21 cellular contexts compared by ENCODE assay signal in genomic region chr1:45200906-45201500, GRCh38.
"Had no signal": no experiment of that assay in that cellular context is flagged by ENCODE, and none has a peak within 500 bp of the region (broad histone marks: within the 10 kb centered on the region; RNA-seq: fewer than 3 reads in every experiment).

No MANE protein-coding gene starts in this region.

- ATAC-seq: activated naive CD4-positive, alpha-beta T cell treated with anti-CD3 and anti-CD28 coated beads, Interleukin-2, amount 50 U/mL, for 72 hours; activated T-cell treated with anti-CD3 and anti-CD28 coated beads, Interleukin-2, amount 50 U/mL, for 72 hours; body of pancreas; heart left ventricle; left ventricle myocardium superior; natural killer cell treated with Interleukin-12 subunit alpha and Interleukin-12 subunit beta and Interleukin-15 and Interleukin-18, amount 100 ng/mL, for 72 hours; stimulated activated naive CD8-positive, alpha-beta T cell treated with anti-CD3 and anti-CD28 coated beads, Interleukin-15, Interleukin-2, amounts not matched to agents 100 U/mL and 50 U/mL, for 24 hours had no signal

- H3K27ac Mint-ChIP-seq: activated B cell treated with CpG ODN at 0.5 μM for 24 hours; activated naive CD4-positive, alpha-beta T cell treated with anti-CD3 and anti-CD28 coated beads, Interleukin-2, amount 50 U/mL, for 72 hours; activated T-cell treated with anti-CD3 and anti-CD28 coated beads, Interleukin-2, amount 50 U/mL, for 72 hours; natural killer cell treated with Interleukin-12 subunit alpha and Interleukin-12 subunit beta and Interleukin-15 and Interleukin-18, amount 100 ng/mL, for 72 hours had no signal

- H3K27me3 ChIP-seq: body of pancreas had no signal

- H3K4me3 Mint-ChIP-seq: activated B cell treated with CpG ODN at 0.5 μM for 24 hours; activated T-cell treated with anti-CD3 and anti-CD28 coated beads, Interleukin-2, amount 50 U/mL, for 72 hours; natural killer cell treated with Interleukin-12 subunit alpha and Interleukin-12 subunit beta and Interleukin-15 and Interleukin-18, amount 100 ng/mL, for 72 hours had no signal

- H3K36me3 ChIP-seq: heart left ventricle had no signal

- H3K9me3 ChIP-seq: body of pancreas had no signal

- H3K27ac ChIP-seq: body of pancreas, heart left ventricle had no signal

- DNase-seq: activated B cell treated with CpG ODN at 0.5 μM for 24 hours; activated CD4-positive, alpha-beta T cell treated with anti-CD3 and anti-CD28 coated beads for 48 hours; activated CD8-positive, alpha-beta memory T cell treated with anti-CD3 and anti-CD28 coated beads, Interleukin-2, amount 50 U/mL, for 48 hours; activated gamma-delta T cell; activated T-cell treated with anti-CD3 and anti-CD28 coated beads, Interleukin-2, amount 50 U/mL, for 72 hours; body of pancreas; effector CD8-positive, alpha-beta T cell; foreskin melanocyte; heart left ventricle; kidney; left ventricle myocardium superior; mesenchymal stem cell; nucleus accumbens; posterior cingulate gyrus; small intestine; stimulated activated CD4-positive, alpha-beta T cell treated with anti-CD3 and anti-CD28 coated beads, Interleukin-4, amount 100 ng/mL, for 24 hours; stimulated activated naive CD8-positive, alpha-beta T cell treated with anti-CD3 and anti-CD28 coated beads, Interleukin-15, Interleukin-2, amounts not matched to agents 100 U/mL and 50 U/mL, for 24 hours; T-helper 2 cell; trophoblast cell had no signal

- H3K9me3 Mint-ChIP-seq: activated naive CD4-positive, alpha-beta T cell treated with anti-CD3 and anti-CD28 coated beads, Interleukin-2, amount 50 U/mL, for 72 hours; activated T-cell treated with anti-CD3 and anti-CD28 coated beads, Interleukin-2, amount 50 U/mL, for 72 hours had no signal

- H3K4me3 ChIP-seq: body of pancreas, heart left ventricle had no signal
